ENCODE assay signal across 8 cellular contexts in genomic region chrX:119398974-119399771, GRCh38. TPM values are rescaled to one million over a fixed set of nuclear protein-coding genes. Genes with fewer than 3 reads are reported as not detected.
DNase-seq lines count a peak whose midpoint lies in the region; ATAC-seq, FAIRE-seq and TF ChIP-seq lines count a peak whose summit lies in the region.

SLC25A43 (plus strand) TSS chrX:119399336; CDS start chrX:119399404, 68 bp downstream.

- DNase-seq in BE2C (peak; percentile 29), SK-MEL-5 (ENCODE audit: low read depth, low spot score) (peak; percentile 34), GM12878 (ENCODE audit: low read depth, low spot score) (no peak), HPDE6-E6E7 (ENCODE audit: extremely low spot score) (no peak)

- no peak for TF ChIP-seq CTCF in BE2C (IDR thresholded peaks at IDR 0.05; ENCODE audit: low read depth, low read length)
- TF ChIP-seq CTCF in GM12878 (IDR thresholded peaks at IDR 0.05 in 2 of 3, conservative IDR thresholded peaks at IDR 0.05 in 1 of 3; ENCODE audit: control insufficient read depth in 2 of 3, extremely low read depth in 1 of 3, insufficient read depth in 1 of 3, low read depth in 3 of 3, low read length in 3 of 3): no peak

- TF ChIP-seq EP300 in GM12878 (IDR thresholded peaks at IDR 0.05; ENCODE audit: borderline replicate concordance in 1 of 2, control insufficient read depth in 1 of 2, low read depth in 2 of 2, low read length in 2 of 2): no peak

- CTCF ChIA-PET in GM12878 (lab: Yijun Ruan, JAX): interaction anchor here (1.0 kb wide), 1 partner anchor 69 kb away, joined by 3 read pairs; the partner anchor contains the start of gene SLC25A5

- FAIRE-seq in GM12878 (lab: Jason Lieb, UNC): no peak

- peak within 1 kb of the TSS; percentile 41 for H3K27ac ChIP-seq in GM12878 (ENCODE audit: control insufficient read depth, insufficient read depth)
- H3K27ac ChIP-seq in skeletal muscle tissue (ENCODE audit: low read depth, low read length): peak within 1 kb of the TSS; percentile 28

- no TSS peak for BruUV-seq in GM12878 (replicated peaks; lab: Mats Ljungman, UMichigan)

- H3K27me3 ChIP-seq in BE2C: no peaks in the 10 kb centered on the region
- no peaks in the 10 kb centered on the region for H3K27me3 ChIP-seq in GM12878 (replicated peaks in 1 of 2; ENCODE audit: control insufficient read depth in 2 of 2, insufficient read depth in 2 of 2, low read length in 1 of 2)
- H3K27me3 ChIP-seq in iPS-15b (ENCODE audit: control insufficient read depth, insufficient read depth, low read length): peaks cover 8% of the 10 kb centered on the region
- H3K27me3 ChIP-seq in skeletal muscle tissue (ENCODE audit: control insufficient read depth in 3 of 3, insufficient read depth in 3 of 3, low read length in 3 of 3): peaks cover 0 to 15% (median 0%) of the 10 kb centered on the region in 3 donors

- H2AFZ ChIP-seq in GM12878 (ENCODE audit: control insufficient read depth, low read depth, low read length): peak within 1 kb of the TSS; percentile 86

- in situ Hi-C loops in SK-MEL-5 (cut with HindIII; ENCODE audit: low pct_unique_long_range_greater_than_20kb, low sequenced_read_pairs) (no loop called here), GM12878 (cut with MboI) (no loop called here)

- peak within 1 kb of the TSS; percentile 93 for H3K4me2 ChIP-seq in GM12878 (ENCODE audit: control insufficient read depth, insufficient read depth)

- H3K4me3 ChIP-seq in BE2C (ENCODE audit: low read depth, low read length): peak within 1 kb of the TSS; percentile 54
- H3K4me3 ChIP-seq in GM12878: peak within 1 kb of the TSS; percentile 72
- H3K4me3 ChIP-seq in iPS-15b (ENCODE audit: low read depth, low read length): peak within 1 kb of the TSS; percentile 50
- peak within 1 kb of the TSS; percentile 56 to 67 (median 62) for H3K4me3 ChIP-seq in skeletal muscle tissue (ENCODE audit: low read length in 3 of 3)

- no peaks in the 10 kb centered on the region for H3K36me3 ChIP-seq in BE2C
- H3K36me3 ChIP-seq in GM12878 (ENCODE audit: control insufficient read depth in 2 of 2, insufficient read depth in 2 of 2, low read length in 1 of 2): no peaks in the 10 kb centered on the region
- H3K36me3 ChIP-seq in iPS-15b (ENCODE audit: control insufficient read depth, insufficient read depth, low read length): no peaks in the 10 kb centered on the region
- no peaks in the 10 kb centered on the region for H3K36me3 ChIP-seq in skeletal muscle tissue (ENCODE audit: control insufficient read depth in 3 of 3, insufficient read depth in 3 of 3, low read length in 3 of 3)

- TF ChIP-seq POLR2A in GM12878 (IDR thresholded peaks at IDR 0.05; ENCODE audit: low read depth, low read length): peak; percentile 84

- peaks cover 4% of the 10 kb centered on the region for H3K79me2 ChIP-seq in GM12878 (ENCODE audit: control insufficient read depth, insufficient read depth, low read length)

- H3K4me1 ChIP-seq in BE2C: no peaks in the 10 kb centered on the region
- H3K4me1 ChIP-seq in GM12878 (ENCODE audit: control insufficient read depth, insufficient read depth, low read length): no peaks in the 10 kb centered on the region
- no peaks in the 10 kb centered on the region for H3K4me1 ChIP-seq in iPS-15b (ENCODE audit: control insufficient read depth, insufficient read depth, low read length)
- peaks cover 0 to 2% (median 0%) of the 10 kb centered on the region in 3 donors for H3K4me1 ChIP-seq in skeletal muscle tissue (ENCODE audit: control insufficient read depth in 3 of 3, insufficient read depth in 3 of 3, low read length in 3 of 3)

- POLR2A ChIA-PET in GM12878 (lab: Charles Lee): interaction anchor here (0.5 to 1.7 kb wide), 4 partner anchors 8 to 348 kb away, joined by 3 to 6 read pairs (median 4); no protein-coding TSS in a partner anchor

- H3K9me3 ChIP-seq in BE2C: no peaks in the 10 kb centered on the region
- H3K9me3 ChIP-seq in GM12878 (replicated peaks; ENCODE audit: control insufficient read depth, insufficient read depth, low read length): no peaks in the 10 kb centered on the region
- H3K9me3 ChIP-seq in iPS-15b (ENCODE audit: control insufficient read depth, insufficient read depth, low read length): no peaks in the 10 kb centered on the region
- no peaks in the 10 kb centered on the region for H3K9me3 ChIP-seq in skeletal muscle tissue (ENCODE audit: control insufficient read depth in 3 of 3, low read length in 3 of 3)

- 36% methylated on average over 54 of the region's 77 CpGs for WGBS in GM12878 (ENCODE audit: insufficient coverage, insufficient replicate concordance, low lambda C conversion rate, missing lambda C conversion rate)

- intact Hi-C loops in GM12878 (cut with micrococcal nuclease; ENCODE audit: unreplicated experiment): loop anchor here (1.0 kb wide), 1 partner anchor 70 kb away; no protein-coding TSS in a partner anchor

- TF ChIP-seq RAD21 in GM12878 (IDR thresholded peaks at IDR 0.05; ENCODE audit: insufficient read depth, low read depth, low read length): no peak

- no peaks in the 10 kb centered on the region for H4K20me1 ChIP-seq in GM12878 (ENCODE audit: control insufficient read depth, insufficient read depth)

- peak within 1 kb of the TSS; percentile 68 for H3K9ac ChIP-seq in GM12878 (ENCODE audit: control insufficient read depth, insufficient read depth, low read length)
- H3K9ac ChIP-seq in iPS-15b (ENCODE audit: low read depth, low read length): no peak within 1 kb of the TSS
- peak within 1 kb of the TSS in 2 of 3 donors; percentile 38 to 66 for H3K9ac ChIP-seq in skeletal muscle tissue (ENCODE audit: low read depth in 1 of 3, low read length in 3 of 3)

- ATAC-seq in GM19025 (IDR thresholded peaks at IDR 0.05; ENCODE audit: low read depth, unreplicated experiment) (peak; percentile 91), HG03135 (IDR thresholded peaks at IDR 0.05; ENCODE audit: unreplicated experiment) (peak; percentile 90), GM12878 (peak; percentile 96)

- SMC1A ChIA-PET in GM12878 (lab: Charles Lee; ENCODE audit: uncharacterized antibody, unreplicated experiment): no interaction called here

- RAD21 ChIA-PET in GM12878 (lab: Charles Lee; ENCODE audit: unreplicated experiment): interaction anchor here (0.6 kb wide), 1 partner anchor 122 kb away, joined by 4 read pairs; no protein-coding TSS in a partner anchor

TF ChIP-seq in GM12878, 131 proteins besides CTCF, POLR2A, EP300 and RAD21 (continues in another document):
- TF ChIP-seq NBN (IDR thresholded peaks at IDR 0.05): 0 out of 2 replicates have a peak, but pooled peaks have one; percentile 45
- TF ChIP-seq NKRF (conservative IDR thresholded peaks at IDR 0.05): 0 out of 2 replicates have a peak, but pooled peaks have one; percentile 55

RNA-seq across cellular contexts. Expression of gene SLC25A43, which starts in this region (rescaled TPM):
- 3.0 TPM for polyA plus RNA-seq in BE2C (2012; ENCODE audit: insufficient read depth, insufficient read length, low read depth)
- 18.9 and 19.2 TPM in 2 replicates for total RNA-seq in SK-MEL-5 (2014; rRNA removed; shearing (Covaris generic))
- 18.2 and 18.8 TPM in 2 replicates for polyA plus RNA-seq in SK-MEL-5 (2015; cell fraction: cytosol; rRNA removed)
- 2.8 and 5.2 TPM in 2 replicates for polyA plus RNA-seq in SK-MEL-5 (2015; cell fraction: nucleus; rRNA removed)
- total RNA-seq in GM12878 (2013; cell fraction: nucleolus; rRNA removed): 10.9 and 11.2 TPM in 2 replicates
- 9.1 and 11.4 TPM in 2 replicates for total RNA-seq in GM12878 (2014; rRNA removed)
- 7.8 and 8.7 TPM in 2 replicates for total RNA-seq in GM12878 (2014; rRNA removed; fragmentation: Illumina TruSeq; extraction: Trizol)
- 7.9 and 8.2 TPM in 2 replicates for total RNA-seq in GM12878 (2021)
- polyA plus RNA-seq in GM12878 (2011; ENCODE audit: low read depth): 4.5 TPM
- 6.9 and 7.0 TPM in 2 replicates for polyA plus RNA-seq in GM12878 (2011; rRNA removed)
- polyA plus RNA-seq in GM12878 (2011; cell fraction: cytosol; rRNA removed): 6.1 and 9.3 TPM in 2 replicates
- polyA plus RNA-seq in GM12878 (2011; cell fraction: nucleus; rRNA removed): 4.4 and 4.5 TPM in 2 replicates
- 6.7 and 9.0 TPM in 2 replicates for polyA plus RNA-seq in GM12878 (2012)
- polyA plus RNA-seq in GM12878 (2014; fragmentation: Illumina TruSeq; extraction: Trizol): 13.5 and 16.6 TPM in 2 replicates
- 1 to 10 TPM; 2.5 to 3.0 TPM for polyA plus RNA-seq in GM12878 (2014; fragmentation: Nextera tagmentation; extraction: Ambion mirVana)
- 6.5 and 6.8 TPM in 2 replicates for polyA plus RNA-seq in GM12878 (2014; rRNA removed)
- polyA plus RNA-seq in GM12878 (2016; fragmentation: Nextera tagmentation; extraction: Ambion mirVana): 1 to 10 TPM; 6.3 to 6.7 TPM
- 4.1 and 4.2 TPM in 2 replicates for polyA minus RNA-seq in GM12878 (2011; rRNA and poly(A)+ RNA removed)
- 1.7 and 2.0 TPM in 2 replicates for polyA minus RNA-seq in GM12878 (2011; cell fraction: cytosol; rRNA and poly(A)+ RNA removed)
- polyA minus RNA-seq in GM12878 (2011; cell fraction: nucleus; rRNA and poly(A)+ RNA removed): 1.9 and 3.9 TPM in 2 replicates
- 6.3 TPM for total RNA-seq in skeletal muscle tissue

Comparison
In these comparisons a context has a peak if more than half of its experiments do, and no peak if none do; other contexts are left out.
1. DNase-seq: peak in BE2C (single experiment) and SK-MEL-5 (single experiment); none in GM12878 (single experiment) and HPDE6-E6E7 (single experiment).
2. Peak in every context shown above with its lines, with median percentiles within 50 percentile points of each other: H3K4me3 ChIP-seq and ATAC-seq.